2 cellular contexts compared by ENCODE assay signal in genomic region chr1:114156538-114157274, GRCh38.
TF ChIP-seq lines count a peak whose summit lies in the region.

No MANE protein-coding gene starts in this region.

TF ChIP-seq in PFSK-1, 5 proteins besides CTCF, POLR2A, EP300 and RAD21 (continued from another document):
- peak; percentile 63 to 88 for TF ChIP-seq REST (IDR thresholded peaks at IDR 0.05; ENCODE audit: insufficient read depth in 1 of 2, low read depth in 2 of 2, low read length in 2 of 2)
- TF ChIP-seq SIN3A (IDR thresholded peaks at IDR 0.05; ENCODE audit: borderline replicate concordance, insufficient read depth, low read length): no peak
TF ChIP-seq in PFSK-1: peak in this region for 1.

TF ChIP-seq in H1, 55 proteins besides CTCF, POLR2A, EP300 and RAD21 (continued from another document):
- no peak for TF ChIP-seq CHD7 (IDR thresholded peaks at IDR 0.05; ENCODE audit: insufficient replicate concordance, low read length)
- TF ChIP-seq ATF3 (IDR thresholded peaks at IDR 0.05; ENCODE audit: insufficient read depth, low read depth, low read length): no peak
- TF ChIP-seq E2F6 (IDR thresholded peaks at IDR 0.05): peak; percentile 38; the same call in 1 of the 2 replicates
